22 cellular contexts compared by ENCODE assay signal in the genomic region with DNA sequence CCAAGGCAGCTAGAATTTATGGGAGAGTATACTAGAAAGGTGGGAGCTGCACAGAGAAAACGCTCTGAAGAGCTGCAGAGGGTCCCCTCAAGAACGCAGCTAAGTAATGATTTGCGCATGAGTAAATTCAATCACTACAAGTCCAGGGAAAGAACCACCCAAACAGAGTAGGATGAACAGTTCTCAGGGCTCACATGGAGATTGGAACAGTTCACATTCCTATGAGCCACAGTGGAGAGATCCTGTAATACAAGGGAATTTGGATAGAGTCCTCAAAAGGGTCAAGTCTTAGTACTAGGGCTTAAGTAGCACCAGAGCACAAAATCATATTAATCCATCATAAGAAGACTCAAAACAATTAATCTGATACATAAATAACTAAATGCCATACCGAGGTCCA. TPM values are rescaled to one million over a fixed set of nuclear protein-coding genes. Genes with fewer than 3 reads are reported as not detected.
DNase-seq lines count a peak whose midpoint lies in the region; ATAC-seq and TF ChIP-seq lines count a peak whose summit lies in the region.
"Had no signal": no experiment of that assay in that cellular context is flagged by ENCODE, and none has a peak within 500 bp of the region (broad histone marks: within the 10 kb centered on the region; RNA-seq: fewer than 3 reads in every experiment).

No MANE protein-coding gene starts in this region.

- H3K9ac ChIP-seq in IMR-90 (ENCODE audit: low read depth, low read length): no peak overlapping the region

- DNase-seq in EH (ENCODE audit: low read depth) (peak; percentile 28), IMR-90 (peak; percentile 31), choroid plexus epithelial cell (ENCODE audit: low read depth) (peak; percentile 48), osteoblast (ENCODE audit: insufficient read length, low spot score, missing footprints) (peak; percentile 43), posterior cingulate gyrus (no peak)
- DNase-seq in activated T-helper 1 cell treated with anti-CD3 and anti-CD28 coated beads, Interleukin-12 subunit alpha, Interleukin-12 subunit beta, Interleukin-2, Interleukin-4 antibody, amounts not matched to agents 30 ng/mL and 10 ng/mL and 1 ng/mL, durations not matched to agents 14 hours and 24 hours and 36 hours (ENCODE audit: low spot score): no peak
- DNase-seq: activated CD4-positive, alpha-beta T cell treated with anti-CD3 and anti-CD28 coated beads, Interleukin-2, amount 50 U/mL, for 4 hours; activated naive CD4-positive, alpha-beta T cell treated with Interleukin-2 at 50 U/mL for 16 hours; colonic mucosa; DND-41; kidney glomerular epithelial cell; MG63; NCI-H1694 treated with DMSO at 0.1 percent for 48 hours; NCI-H774; testis had no signal

- no peak overlapping the region for H4K5ac ChIP-seq in IMR-90 (ENCODE audit: low read depth, low read length)

- H3K9me3 Mint-ChIP-seq in activated T-helper 1 cell treated with anti-CD3 and anti-CD28 coated beads, Interleukin-12 subunit alpha, Interleukin-12 subunit beta, Interleukin-2, Interleukin-4 antibody, amounts not matched to agents 30 ng/mL and 10 ng/mL and 1 ng/mL, durations not matched to agents 14 hours and 24 hours and 36 hours: no peaks in the 10 kb centered on the region
- H3K9me3 Mint-ChIP-seq: nephron; T-helper 1 cell treated with Interleukin-12 subunit alpha and Interleukin-12 subunit beta and Interleukin-4 antibody, amounts not matched to agents 30 μg/mL and 1 μg/mL, for 36 hours had no signal

- H2AK5ac ChIP-seq in IMR-90 (ENCODE audit: low read depth, low read length): no peak overlapping the region

- no peak overlapping the region for H2AK9ac ChIP-seq in IMR-90 (replicated peaks; ENCODE audit: low read depth, low read length, poor library complexity)

- H3K4me3 Mint-ChIP-seq in activated T-helper 1 cell treated with anti-CD3 and anti-CD28 coated beads, Interleukin-12 subunit alpha, Interleukin-12 subunit beta, Interleukin-2, Interleukin-4 antibody, amounts not matched to agents 30 ng/mL and 10 ng/mL and 1 ng/mL, durations not matched to agents 14 hours and 24 hours and 36 hours: no peak overlapping the region
- H3K4me3 Mint-ChIP-seq: nephron; T-helper 1 cell treated with Interleukin-12 subunit alpha and Interleukin-12 subunit beta and Interleukin-4 antibody, amounts not matched to agents 30 μg/mL and 1 μg/mL, for 36 hours had no signal

- TF ChIP-seq RAD21 in IMR-90 (IDR thresholded peaks at IDR 0.05; ENCODE audit: low read length): no peak

- H3K14ac ChIP-seq in IMR-90 (replicated peaks; ENCODE audit: low read depth, low read length): no peak overlapping the region

- TF ChIP-seq CTCF in IMR-90 (conservative IDR thresholded peaks at IDR 0.05; ENCODE audit: low read depth, low read length) (no peak), choroid plexus epithelial cell (conservative IDR thresholded peaks at IDR 0.05; ENCODE audit: low read depth, low read length) (no peak), osteoblast (IDR thresholded peaks at IDR 0.05; ENCODE audit: extremely low read depth, low read depth, low read length) (no peak)

- H4K20me1 ChIP-seq in IMR-90 (ENCODE audit: insufficient read depth, low read length) (peaks cover 19% of the 10 kb centered on the region), osteoblast (ENCODE audit: insufficient read depth, low read length) (peaks cover 28% of the 10 kb centered on the region)

- no peak overlapping the region for H2BK15ac ChIP-seq in IMR-90 (ENCODE audit: low read depth, low read length)

- peaks cover 5% of the 10 kb centered on the region for H3K36me3 Mint-ChIP-seq in activated T-helper 1 cell treated with anti-CD3 and anti-CD28 coated beads, Interleukin-12 subunit alpha, Interleukin-12 subunit beta, Interleukin-2, Interleukin-4 antibody, amounts not matched to agents 30 ng/mL and 10 ng/mL and 1 ng/mL, durations not matched to agents 14 hours and 24 hours and 36 hours (ENCODE audit: low read depth)

- H2BK120ac ChIP-seq in IMR-90 (ENCODE audit: low read depth, low read length): no peak overlapping the region

- H3K4ac ChIP-seq in IMR-90 (ENCODE audit: low read depth, low read length): no peak overlapping the region

- peaks cover 92% of the 10 kb centered on the region for H3K79me2 ChIP-seq in osteoblast (ENCODE audit: insufficient read depth, low read length)

- no peak for TF ChIP-seq POLR2A in IMR-90 (IDR thresholded peaks at IDR 0.05; ENCODE audit: low read depth, low read length)

- H3K4me1 ChIP-seq in IMR-90 (ENCODE audit: control insufficient read depth, insufficient read depth, low read length) (no peaks in the 10 kb centered on the region), osteoblast (ENCODE audit: insufficient read depth, low read length) (peaks cover 3% of the 10 kb centered on the region)
- H3K4me1 ChIP-seq: ascending aorta, gastroesophageal sphincter, prostate gland, testis had no signal

- peaks cover 5% of the 10 kb centered on the region for H3K9me1 ChIP-seq in IMR-90 (ENCODE audit: insufficient read depth, low read length)

- H2AFZ ChIP-seq in IMR-90 (replicated peaks; ENCODE audit: low read length, poor library complexity) (no peak overlapping the region), osteoblast (ENCODE audit: low read length) (no peak overlapping the region)

- H3K4me1 Mint-ChIP-seq in activated T-helper 1 cell treated with anti-CD3 and anti-CD28 coated beads, Interleukin-12 subunit alpha, Interleukin-12 subunit beta, Interleukin-2, Interleukin-4 antibody, amounts not matched to agents 30 ng/mL and 10 ng/mL and 1 ng/mL, durations not matched to agents 14 hours and 24 hours and 36 hours (ENCODE audit: low read depth): peaks cover 12% of the 10 kb centered on the region

- no peak overlapping the region for H2BK5ac ChIP-seq in IMR-90 (ENCODE audit: low read depth, low read length, poor library complexity, severe bottlenecking)

- no peak overlapping the region for H3K27ac Mint-ChIP-seq in activated T-helper 1 cell treated with anti-CD3 and anti-CD28 coated beads, Interleukin-12 subunit alpha, Interleukin-12 subunit beta, Interleukin-2, Interleukin-4 antibody, amounts not matched to agents 30 ng/mL and 10 ng/mL and 1 ng/mL, durations not matched to agents 14 hours and 24 hours and 36 hours
- H3K27ac Mint-ChIP-seq: T-helper 1 cell treated with Interleukin-12 subunit alpha and Interleukin-12 subunit beta and Interleukin-4 antibody, amounts not matched to agents 30 μg/mL and 1 μg/mL, for 36 hours had no signal

- peaks cover 38 to 60% of the 10 kb centered on the region in 2 experiments for H3K79me1 ChIP-seq in IMR-90 (ENCODE audit: low read depth in 1 of 2, low read length in 2 of 2)

- H4K91ac ChIP-seq in IMR-90 (ENCODE audit: insufficient read depth, low read depth, low read length): no peak overlapping the region

- no peak overlapping the region for H3K23ac ChIP-seq in IMR-90 (ENCODE audit: low read depth, low read length)

- H3K27me3 ChIP-seq in IMR-90 (ENCODE audit: control insufficient read depth, insufficient read depth, low read length) (no peaks in the 10 kb centered on the region), osteoblast (ENCODE audit: insufficient read depth, low read length) (no peaks in the 10 kb centered on the region)
- H3K27me3 ChIP-seq: ascending aorta, colonic mucosa, gastroesophageal sphincter, MG63, testis had no signal

- peak; percentile 72 for ATAC-seq in IMR-90 (ENCODE audit: low read depth)
- no peak for ATAC-seq in GM21825 (IDR thresholded peaks at IDR 0.05; ENCODE audit: unreplicated experiment)
- ATAC-seq: gastroesophageal sphincter had no signal

- H3K4me2 ChIP-seq in IMR-90 (ENCODE audit: low read depth, low read length): no peak overlapping the region
- H3K4me2 ChIP-seq in osteoblast (ENCODE audit: insufficient read depth, low read length): no peak overlapping the region

- intact Hi-C loops in IMR-90 (cut with micrococcal nuclease): no loop called here
- intact Hi-C loops in activated T-helper 1 cell treated with anti-CD3 and anti-CD28 coated beads, Interleukin-12 subunit alpha, Interleukin-12 subunit beta, Interleukin-2, Interleukin-4 antibody, amounts not matched to agents 30 ng/mL and 10 ng/mL and 1 ng/mL, durations not matched to agents 14 hours and 24 hours and 36 hours (cut with micrococcal nuclease): no loop called here
- intact Hi-C loops in posterior cingulate gyrus (cut with DNase I): no loop called here

- no peak overlapping the region for H4K8ac ChIP-seq in IMR-90 (ENCODE audit: low read depth in 2 of 2, low read length in 2 of 2)

- H3K56ac ChIP-seq in IMR-90 (ENCODE audit: extremely low read depth, insufficient read depth, low read length): no peak overlapping the region

- POLR2A ChIA-PET in IMR-90 (lab: Charles Lee; ENCODE audit: unreplicated experiment): no interaction called here

- in situ Hi-C loops in IMR-90 (cut with MboI; ENCODE audit: low sequenced_read_pairs): no loop called here

- CTCF ChIA-PET in IMR-90 (lab: Yijun Ruan, JAX): no interaction called here

- no TSS peak for BruUV-seq in IMR-90 (replicated peaks; lab: Mats Ljungman, UMichigan)

- no peak overlapping the region for H3K4me3 ChIP-seq in IMR-90 (ENCODE audit: insufficient read depth, low read depth, low read length)
- no peak overlapping the region for H3K4me3 ChIP-seq in choroid plexus epithelial cell (ENCODE audit: low read depth, low read length)
- no peak overlapping the region for H3K4me3 ChIP-seq in osteoblast (ENCODE audit: insufficient read depth, low read length)
- H3K4me3 ChIP-seq: ascending aorta, colonic mucosa, gastroesophageal sphincter, MG63, prostate gland, testis had no signal

- H3K27ac ChIP-seq in IMR-90 (ENCODE audit: insufficient read depth, low read length): no peak overlapping the region
- no peak overlapping the region for H3K27ac ChIP-seq in osteoblast (ENCODE audit: low read depth, low read length)
- H3K27ac ChIP-seq: ascending aorta, colonic mucosa, gastroesophageal sphincter, prostate gland, testis, VCaP had no signal

- H3K36me3 ChIP-seq in IMR-90 (ENCODE audit: control insufficient read depth, insufficient read depth, low read length) (no peaks in the 10 kb centered on the region; the same call in 1 of the 2 replicates), osteoblast (ENCODE audit: insufficient read depth, low read length) (no peaks in the 10 kb centered on the region)
- H3K36me3 ChIP-seq: ascending aorta, colonic mucosa, gastroesophageal sphincter, prostate gland had no signal

- H3K27me3 Mint-ChIP-seq in activated T-helper 1 cell treated with anti-CD3 and anti-CD28 coated beads, Interleukin-12 subunit alpha, Interleukin-12 subunit beta, Interleukin-2, Interleukin-4 antibody, amounts not matched to agents 30 ng/mL and 10 ng/mL and 1 ng/mL, durations not matched to agents 14 hours and 24 hours and 36 hours (ENCODE audit: insufficient read depth): no peaks in the 10 kb centered on the region

- WGBS in IMR-90 (ENCODE audit: extremely low coverage in 2 of 2, insufficient read length in 1 of 2), 2 experiments: no CpG with 5 or more reads among the region's 4 CpGs

- no peaks in the 10 kb centered on the region for H3K9me3 ChIP-seq in IMR-90 (ENCODE audit: control insufficient read depth, insufficient read depth, low read length)
- no peaks in the 10 kb centered on the region for H3K9me3 ChIP-seq in osteoblast (ENCODE audit: low read depth, low read length)
- H3K9me3 ChIP-seq: ascending aorta, colonic mucosa, gastroesophageal sphincter, MG63, prostate gland, testis had no signal

- no peak overlapping the region for H3K18ac ChIP-seq in IMR-90 (ENCODE audit: low read depth, low read length)

- H2BK20ac ChIP-seq in IMR-90 (ENCODE audit: low read depth, low read length): no peak overlapping the region

- dilution Hi-C loops in IMR-90 (cut with HindIII; ENCODE audit: low sequenced_read_pairs, unreplicated experiment): no loop called here

RNA-seq across cellular contexts. Expression of a gene that starts 12.7 kb away (rescaled TPM):
- total RNA-seq in IMR-90 (2012; rRNA removed) (54.7 and 118 TPM in 2 replicates), osteoblast (79.3 and 96.1 TPM in 2 replicates)
- 56.2 and 71.2 TPM in 2 replicates for polyA plus RNA-seq in IMR-90 (2012; rRNA removed)
- polyA plus RNA-seq in IMR-90 (2012; cell fraction: cytosol; rRNA removed): 4.4 and 10.0 TPM in 2 replicates
- 1.4 and 28.2 TPM in 2 replicates for polyA plus RNA-seq in IMR-90 (2012; cell fraction: nucleus; rRNA removed; ENCODE audit: low replicate concordance)
- 132 and 139 TPM in 2 replicates for total RNA-seq in activated T-helper 1 cell treated with anti-CD3 and anti-CD28 coated beads, Interleukin-12 subunit alpha, Interleukin-12 subunit beta, Interleukin-2, Interleukin-4 antibody, amounts not matched to agents 30 ng/mL and 10 ng/mL and 1 ng/mL, durations not matched to agents 14 hours and 24 hours and 36 hours

Comparison
In these comparisons a context has a peak if more than half of its experiments do, and no peak if none do; other contexts are left out.
1. DNase-seq: peak in EH (single experiment), IMR-90 (single experiment), choroid plexus epithelial cell (single experiment) and osteoblast (single experiment); none in activated T-helper 1 cell treated with anti-CD3 and anti-CD28 coated beads, Interleukin-12 subunit alpha, Interleukin-12 subunit beta, Interleukin-2, Interleukin-4 antibody, amounts not matched to agents 30 ng/mL and 10 ng/mL and 1 ng/mL, durations not matched to agents 14 hours and 24 hours and 36 hours (single experiment) and posterior cingulate gyrus (0 of 10).